25 cellular contexts compared by ENCODE assay signal in genomic region chr10:94571528-94571927, GRCh38.
DNase-seq lines count a peak whose midpoint lies in the region; ATAC-seq, FAIRE-seq and TF ChIP-seq lines count a peak whose summit lies in the region.
"Had no signal": no experiment of that assay in that cellular context is flagged by ENCODE, and none has a peak within 500 bp of the region (broad histone marks: within the 10 kb centered on the region; RNA-seq: fewer than 3 reads in every experiment).

No MANE protein-coding gene starts in this region.

- CTCF ChIA-PET in AG04449 (lab: Yijun Ruan, JAX), result no interaction called here

- no peak for TF ChIP-seq CTCF in AG04449 (IDR thresholded peaks at IDR 0.05; ENCODE audit: insufficient read depth, low read length, missing control alignments)
- no peak for TF ChIP-seq CTCF in HFF-Myc (IDR thresholded peaks at IDR 0.05; ENCODE audit: low read depth, low read length, missing control alignments)
- no peak for TF ChIP-seq CTCF in cardiac fibroblast (IDR thresholded peaks at IDR 0.05; ENCODE audit: low read depth, low read length)
- no peak for TF ChIP-seq CTCF in foreskin fibroblast (IDR thresholded peaks at IDR 0.05; ENCODE audit: low read depth, low read length)

- POLR2A ChIA-PET in AG04449 (lab: Yijun Ruan, JAX), result no interaction called here

- no peak for FAIRE-seq in RCC 7860 (lab: Jason Lieb, UNC)
- FAIRE-seq: A549, endothelial cell of umbilical vein, islet of Langerhans had no signal

- no peak for ATAC-seq in GM18519 (IDR thresholded peaks at IDR 0.05; ENCODE audit: low FRiP score, unreplicated experiment)
- no peak for ATAC-seq in HG02852 (IDR thresholded peaks at IDR 0.05; ENCODE audit: unreplicated experiment)
- ATAC-seq: A549; activated T-cell treated with anti-CD3 and anti-CD28 coated beads, Interleukin-2, amount 50 U/mL, for 4 hours; gastroesophageal sphincter; naive thymus-derived CD4-positive, alpha-beta T cell; SK-N-SH treated with all-trans-retinoic acid at 6 μM for 48 hours had no signal

- no peak overlapping the region for H3K4me3 ChIP-seq in AG04449 (ENCODE audit: low read depth, low read length)
- no peak overlapping the region for H3K4me3 ChIP-seq in HFF-Myc (replicated peaks; ENCODE audit: low read depth, low read length)
- no peak overlapping the region for H3K4me3 ChIP-seq in cardiac fibroblast (replicated peaks in 1 of 2; ENCODE audit: low read depth in 2 of 2, low read length in 2 of 2)
- H3K4me3 ChIP-seq in foreskin fibroblast (ENCODE audit: low read depth in 1 of 2, low read length in 2 of 2), result no peak overlapping the region
- H3K4me3 ChIP-seq: A549, gastroesophageal sphincter, left ventricle myocardium inferior, smooth muscle cell had no signal

- DNase-seq in AG04449 (ENCODE audit: low read depth, low spot score), result peak; percentile 10
- peak; percentile 5 for DNase-seq in HFF-Myc (ENCODE audit: extremely low read depth, low read depth)
- DNase-seq in cardiac fibroblast (ENCODE audit: low read depth in 2 of 2), result peak; percentile 12 to 43
- DNase-seq in foreskin fibroblast, result peak; percentile 5 to 33
- DNase-seq in RCC 7860 (ENCODE audit: low spot score), result no peak
- no peak for DNase-seq in activated gamma-delta T cell (lab: John Stamatoyannopoulos, UW)
- DNase-seq: activated CD4-positive, alpha-beta T cell treated with anti-CD3 and anti-CD28 coated beads for 4 hours; activated naive CD4-positive, alpha-beta T cell; activated T-cell treated with anti-CD3 and anti-CD28 coated beads, Interleukin-2, amount 50 U/mL, for 4 hours; amygdala; central memory CD4-positive, alpha-beta T cell; GOT3; left ventricle myocardium inferior; naive thymus-derived CD4-positive, alpha-beta T cell; NCI-H1092 treated with DMSO at 0.1 percent for 48 hours; NCI-H187 treated with DMSO at 0.1 percent for 48 hours; T-helper 2 cell had no signal

Comparison
In these comparisons a context has a peak if more than half of its experiments do, and no peak if none do; other contexts are left out.
1. DNase-seq: peak in AG04449 (single experiment), HFF-Myc (single experiment), cardiac fibroblast (2 of 2) and foreskin fibroblast (2 of 2); none in RCC 7860 (single experiment) and activated gamma-delta T cell (single experiment).